Comparison of ENCODE assay signal across 1 cellular context in genomic region chr6:111423960-111424846, GRCh38.
TF ChIP-seq lines count a peak whose summit lies in the region.

No MANE protein-coding gene starts in this region.

TF ChIP-seq in WTC11, 78 proteins besides CTCF, POLR2A, EP300 and RAD21 (continued from another document):
- TF ChIP-seq ATF3 (CRISPR knock-in tag; conservative IDR thresholded peaks at IDR 0.05) = no peak
TF ChIP-seq in WTC11: peak in this region for 0.
